Comparison of ENCODE assay signal across 9 cellular contexts in the genomic region with DNA sequence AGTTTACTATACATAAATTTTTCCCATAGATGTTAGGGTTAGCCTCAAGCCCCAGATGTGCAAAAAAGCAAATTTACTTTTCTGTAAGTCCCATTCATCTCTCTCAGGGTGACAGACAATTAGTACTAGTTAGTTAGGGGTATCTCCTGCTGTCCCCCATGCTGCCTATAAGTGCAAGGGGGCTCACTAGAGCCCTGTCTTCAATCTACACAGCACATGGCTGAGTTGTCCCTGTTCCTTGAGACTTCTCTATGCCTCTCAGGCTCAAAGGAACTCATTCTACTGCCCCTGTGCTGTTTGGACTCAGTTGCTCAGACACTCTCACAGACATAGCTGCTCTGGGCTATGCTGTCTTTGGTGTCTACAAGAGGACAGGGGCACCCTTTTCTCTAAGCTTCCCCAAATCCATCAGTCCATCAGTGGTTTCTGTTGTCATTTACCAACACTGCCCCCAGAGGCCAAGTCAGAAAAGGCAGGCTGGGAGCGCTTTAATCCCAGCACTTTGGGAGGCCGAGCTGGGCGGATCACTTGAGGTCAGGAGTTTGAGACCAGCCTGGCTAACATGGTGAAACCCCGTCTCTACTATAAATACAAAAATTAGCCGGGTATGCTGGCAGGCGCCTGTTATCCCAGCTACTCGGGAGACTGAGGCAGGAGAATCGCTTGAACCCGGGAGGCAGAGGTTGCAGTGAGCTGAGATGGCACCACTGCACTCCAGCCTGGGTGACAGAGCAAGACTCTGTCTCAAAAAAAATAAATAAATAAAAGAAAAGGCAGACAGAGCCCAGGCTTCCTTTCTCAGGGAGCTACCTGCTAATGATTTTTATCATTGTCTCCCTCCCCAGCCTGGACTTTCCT. TPM values are rescaled to one million over a fixed set of nuclear protein-coding genes. Genes with fewer than 3 reads are reported as not detected.
DNase-seq lines count a peak whose midpoint lies in the region; ATAC-seq, FAIRE-seq and TF ChIP-seq lines count a peak whose summit lies in the region.
"Had no signal": no experiment of that assay in that cellular context is flagged by ENCODE, and none has a peak within 500 bp of the region (broad histone marks: within the 10 kb centered on the region; RNA-seq: fewer than 3 reads in every experiment).

No MANE protein-coding gene starts in this region.

- H3K27me3 ChIP-seq in CD8-positive, alpha-beta memory T cell (ENCODE audit: insufficient read depth, low read length, poor library complexity, severe bottlenecking), result peaks cover 3% of the 10 kb centered on the region
- H3K27me3 ChIP-seq in small intestine (ENCODE audit: control insufficient read depth in 2 of 2, insufficient read depth in 2 of 2, low read length in 2 of 2), result no peaks in the 10 kb centered on the region

- H3K4me3 ChIP-seq in CD8-positive, alpha-beta memory T cell (ENCODE audit: low read length), result no peak overlapping the region
- H3K4me3 ChIP-seq in small intestine (ENCODE audit: low read depth in 1 of 2, low read length in 2 of 2), result no peak overlapping the region

- H3K9me3 ChIP-seq in CD8-positive, alpha-beta memory T cell (ENCODE audit: low read length), result no peaks in the 10 kb centered on the region
- H3K9me3 ChIP-seq in small intestine (ENCODE audit: control insufficient read depth, low read depth), result no peaks in the 10 kb centered on the region

- no peak for TF ChIP-seq CTCF in omental fat pad (IDR thresholded peaks at IDR 0.05)

- no peak overlapping the region for H3K4me3 Mint-ChIP-seq in CD8-positive, alpha-beta memory T cell

- no peak overlapping the region for H3K27ac Mint-ChIP-seq in CD8-positive, alpha-beta memory T cell

- H3K4me1 Mint-ChIP-seq in CD8-positive, alpha-beta memory T cell, result no peaks in the 10 kb centered on the region

- no peak for FAIRE-seq in small intestine (lab: Jason Lieb, UNC)
- FAIRE-seq: islet of Langerhans had no signal

- no peaks in the 10 kb centered on the region for H3K9me3 Mint-ChIP-seq in CD8-positive, alpha-beta memory T cell

- CTCF ChIA-PET in CD8-positive, alpha-beta memory T cell (lab: Charles Lee), result interaction anchor here (0.7 to 1.8 kb wide), 6 partner anchors 9 to 20 kb away, joined by 3 to 8 read pairs (median 6); no protein-coding TSS in a partner anchor

- DNase-seq in CD8-positive, alpha-beta memory T cell, result peak in 3 of 5 donors; percentile 2 to 18 (median 3)
- DNase-seq in NCI-H524 (lab: John Stamatoyannopoulos, UW) (peak; percentile 19 to 64), activated T-cell treated with anti-CD3 and anti-CD28 coated beads for 48 hours (ENCODE audit: low read depth) (peak; percentile 33), glomerular visceral epithelial cell (ENCODE audit: extremely low spot score) (peak; percentile 33), small intestine (peak; percentile 34), omental fat pad (ENCODE audit: low spot score) (no peak)

- no peaks in the 10 kb centered on the region for H3K4me1 ChIP-seq in CD8-positive, alpha-beta memory T cell (ENCODE audit: insufficient read depth, low read length)
- no peaks in the 10 kb centered on the region for H3K4me1 ChIP-seq in small intestine (ENCODE audit: control insufficient read depth in 2 of 2, insufficient read depth in 1 of 2, low read depth in 1 of 2, low read length in 1 of 2)

- POLR2A ChIA-PET in CD8-positive, alpha-beta memory T cell (lab: Charles Lee), result no interaction called here

- ATAC-seq in GM21528 (IDR thresholded peaks at IDR 0.05; ENCODE audit: low FRiP score, unreplicated experiment), result peak; percentile 63
- no peak for ATAC-seq in HG03457 (IDR thresholded peaks at IDR 0.05; ENCODE audit: unreplicated experiment)
- ATAC-seq in omental fat pad (ENCODE audit: low FRiP score), result no peak

- no peaks in the 10 kb centered on the region for H3K36me3 Mint-ChIP-seq in CD8-positive, alpha-beta memory T cell

- 49 to 56% (median 51%) methylated on average over 9 of the region's 9 CpGs for WGBS in small intestine, 3 donors

- peaks cover 3 to 23% of the 10 kb centered on the region in 2 donors for H3K27me3 Mint-ChIP-seq in CD8-positive, alpha-beta memory T cell

- no peak overlapping the region for H3K27ac ChIP-seq in CD8-positive, alpha-beta memory T cell (ENCODE audit: low read depth, low read length)
- no peak overlapping the region for H3K27ac ChIP-seq in small intestine (ENCODE audit: low read depth in 1 of 2, low read length in 1 of 2)

- no peaks in the 10 kb centered on the region for H3K36me3 ChIP-seq in CD8-positive, alpha-beta memory T cell (ENCODE audit: insufficient read depth, low read length)
- no peaks in the 10 kb centered on the region for H3K36me3 ChIP-seq in small intestine (ENCODE audit: control insufficient read depth in 2 of 2, insufficient read depth in 2 of 2, low read length in 2 of 2)

RNA-seq across cellular contexts. Expression of gene PRTG, which starts 31.4 kb away (rescaled TPM):
- not detected for total RNA-seq in CD8-positive, alpha-beta memory T cell
- polyA plus RNA-seq in CD8-positive, alpha-beta memory T cell, result not detected
- polyA plus RNA-seq in small intestine, result under 1 TPM in 1 of 3 donors, not detected in 2; 0.19 TPM
- total RNA-seq in omental fat pad, result 1 to 10 TPM; 1.8 to 6.8 (median 2.9) TPM
